8 cellular contexts compared by ENCODE assay signal in the genomic region with DNA sequence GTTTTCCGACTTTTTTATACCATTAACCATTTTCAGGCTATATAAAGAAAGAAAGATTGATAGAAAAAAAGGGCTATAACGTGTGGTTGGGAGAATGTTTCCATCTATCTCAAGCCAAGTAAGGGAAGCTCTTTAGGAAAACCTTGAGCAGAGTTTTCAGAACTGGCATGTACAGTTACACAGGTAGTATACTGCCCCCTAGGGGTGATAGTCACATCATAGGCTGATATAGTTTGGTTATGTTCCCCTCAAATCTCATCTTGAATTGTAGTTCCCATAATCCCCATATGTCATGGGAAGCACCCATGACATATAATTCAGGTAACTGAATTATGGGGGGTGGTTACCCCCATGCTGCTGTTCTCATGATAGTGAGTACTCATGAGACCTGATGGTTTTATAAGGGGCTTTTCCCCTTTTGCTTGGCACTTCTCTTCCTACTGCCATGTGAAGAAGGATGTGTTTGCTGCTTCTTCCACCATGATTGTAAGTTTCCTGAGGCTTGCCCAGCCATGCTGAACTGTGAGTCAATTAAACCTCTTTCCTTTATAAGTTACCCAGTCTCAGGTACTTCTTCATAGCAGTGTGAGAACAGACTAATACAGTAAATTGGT.
A peak's percentile ranks its signal among the peaks of the same experiment; 100 is the strongest.
DNase-seq lines count a peak whose midpoint lies in the region; ATAC-seq and TF ChIP-seq lines count a peak whose summit lies in the region.

No MANE protein-coding gene starts in this region.

- H3K27me3 ChIP-seq in cardiac muscle cell (no peaks in the 10 kb centered on the region), right cardiac atrium (ENCODE audit: control insufficient read depth, insufficient read depth) (no peaks in the 10 kb centered on the region), upper lobe of left lung (no peaks in the 10 kb centered on the region)

- TF ChIP-seq POLR2A in upper lobe of left lung (IDR thresholded peaks at IDR 0.05), result no peak

- DNase-seq in cardiac muscle cell (ENCODE audit: low read depth in 1 of 2, low spot score in 1 of 2), result peak; percentile 19 to 80
- DNase-seq in right cardiac atrium, result no peak
- peak; percentile 3 for DNase-seq in T follicular helper cell (ENCODE audit: low read depth)
- DNase-seq in iPS DF 19.7 (ENCODE audit: low read depth, low spot score), result peak; percentile 30
- DNase-seq in upper lobe of left lung, result no peak
- no peak for DNase-seq in NCI-H2196 (lab: John Stamatoyannopoulos, UW; ENCODE audit: unreplicated experiment)

- WGBS in right cardiac atrium, result 25% methylated on average over 2 of the region's 2 CpGs
- WGBS in upper lobe of left lung, 2 donors, result 24% methylated on average over 2 of the region's 2 CpGs

- TF ChIP-seq CTCF in cardiac muscle cell (IDR thresholded peaks at IDR 0.05; ENCODE audit: low read depth, low read length), result peak; percentile 29
- TF ChIP-seq CTCF in upper lobe of left lung (IDR thresholded peaks at IDR 0.05), result peak; percentile 31 to 66 (median 56)

- H3K4me1 ChIP-seq in cardiac muscle cell (ENCODE audit: low read depth), result no peaks in the 10 kb centered on the region
- H3K4me1 ChIP-seq in right cardiac atrium (ENCODE audit: control insufficient read depth, insufficient read depth, low read length), result no peaks in the 10 kb centered on the region
- H3K4me1 ChIP-seq in upper lobe of left lung, result no peaks in the 10 kb centered on the region

- H3K9me3 ChIP-seq in cardiac muscle cell (ENCODE audit: low read depth), result no peaks in the 10 kb centered on the region
- no peaks in the 10 kb centered on the region for H3K9me3 ChIP-seq in right cardiac atrium (ENCODE audit: control insufficient read depth, low read length)
- no peaks in the 10 kb centered on the region for H3K9me3 ChIP-seq in upper lobe of left lung

- H3K36me3 ChIP-seq in cardiac muscle cell (no peaks in the 10 kb centered on the region), upper lobe of left lung (no peaks in the 10 kb centered on the region)

- no peak overlapping the region for H3K27ac ChIP-seq in cardiac muscle cell
- H3K27ac ChIP-seq in right cardiac atrium (ENCODE audit: low read length), result no peak overlapping the region
- no peak overlapping the region for H3K27ac ChIP-seq in upper lobe of left lung

- no peak overlapping the region for H3K4me3 ChIP-seq in cardiac muscle cell
- no peak overlapping the region for H3K4me3 ChIP-seq in right cardiac atrium (ENCODE audit: low read length)
- no peak overlapping the region for H3K4me3 ChIP-seq in upper lobe of left lung

- ATAC-seq in right cardiac atrium, result no peak
- peak; percentile 76 for ATAC-seq in GM21360 (IDR thresholded peaks at IDR 0.05; ENCODE audit: unreplicated experiment)
- peak; percentile 66 for ATAC-seq in HG03565 (IDR thresholded peaks at IDR 0.05; ENCODE audit: unreplicated experiment)
- peak in 1 of 2 donors; percentile 73 for ATAC-seq in upper lobe of left lung (ENCODE audit: low FRiP score in 2 of 2)

- no peak for TF ChIP-seq EP300 in upper lobe of left lung (IDR thresholded peaks at IDR 0.05)

- intact Hi-C loops in right cardiac atrium (cut with DNase I), result loop anchor here in 1 of 4 donors (10.0 kb wide), 1 partner anchor 127 kb away; no protein-coding TSS in a partner anchor

Comparison
In these comparisons a context has a peak if more than half of its experiments do, and no peak if none do; other contexts are left out.
1. DNase-seq: peak in cardiac muscle cell (2 of 2), T follicular helper cell (single experiment) and iPS DF 19.7 (single experiment); none in right cardiac atrium (0 of 3), upper lobe of left lung (0 of 2) and NCI-H2196 (single experiment).
2. ATAC-seq: peak in GM21360 (single experiment) and HG03565 (single experiment); none in right cardiac atrium (0 of 2).